In genomic region chr15:98728107-98728810, GRCh38 we compare ENCODE assay signal across 10 cellular contexts.
A peak's percentile ranks its signal among the peaks of the same experiment; 100 is the strongest.
DNase-seq lines count a peak whose midpoint lies in the region; ATAC-seq and TF ChIP-seq lines count a peak whose summit lies in the region.
"Had no signal": no experiment of that assay in that cellular context is flagged by ENCODE, and none has a peak within 500 bp of the region (broad histone marks: within the 10 kb centered on the region; RNA-seq: fewer than 3 reads in every experiment).

No MANE protein-coding gene starts in this region.

- no peaks in the 10 kb centered on the region for H3K36me3 ChIP-seq in lower lobe of right lung

- peaks cover 5% of the 10 kb centered on the region for H3K4me1 Mint-ChIP-seq in MCF 10A (ENCODE audit: insufficient read depth, unreplicated experiment)

- no peaks in the 10 kb centered on the region for H3K27me3 Mint-ChIP-seq in MCF 10A (ENCODE audit: insufficient read depth, unreplicated experiment)

- BruUV-seq in MCF 10A (replicated peaks; lab: Mats Ljungman, UMichigan): no TSS peak

- ATAC-seq in lower lobe of right lung: peak; percentile 20 to 24

- peaks cover 18% of the 10 kb centered on the region for H3K4me1 ChIP-seq in lower lobe of right lung

- H3K27me3 ChIP-seq in lower lobe of right lung (ENCODE audit: low read depth): no peaks in the 10 kb centered on the region

- H3K36me3 Mint-ChIP-seq in MCF 10A (ENCODE audit: insufficient read depth, unreplicated experiment): no peaks in the 10 kb centered on the region

- H3K27ac ChIP-seq in lower lobe of right lung (peak overlapping the region; percentile 82), substantia nigra (ENCODE audit: low read depth, low read length, poor library complexity, severe bottlenecking) (peak overlapping the region; percentile 4)

- H3K4me3 ChIP-seq in lower lobe of right lung: no peak overlapping the region

- peak overlapping the region; percentile 92 for H3K27ac Mint-ChIP-seq in MCF 10A (ENCODE audit: low read depth, unreplicated experiment)

- intact Hi-C loops in MCF 10A (cut with micrococcal nuclease) (no loop called here), lower lobe of right lung (cut with DNase I) (no loop called here)

- TF ChIP-seq CTCF in MCF 10A (IDR thresholded peaks at IDR 0.05; ENCODE audit: unreplicated experiment) (no peak), lower lobe of right lung (IDR thresholded peaks at IDR 0.05) (no peak)

- H3K4me3 Mint-ChIP-seq in MCF 10A (ENCODE audit: unreplicated experiment): no peak overlapping the region

- H3K9me3 Mint-ChIP-seq in MCF 10A (ENCODE audit: unreplicated experiment): no peaks in the 10 kb centered on the region

- DNase-seq in HCEC 1CT: peak; percentile 3
- DNase-seq in MCF 10A (ENCODE audit: unreplicated experiment): no peak
- DNase-seq in lower lobe of right lung: no peak
- no peak for DNase-seq in substantia nigra (lab: John Stamatoyannopoulos, UW)
- DNase-seq in NCI-H2227 (lab: John Stamatoyannopoulos, UW; ENCODE audit: unreplicated experiment): no peak
- DNase-seq in AG08396 (ENCODE audit: low spot score): no peak
- DNase-seq in NCI-H1436 (lab: John Stamatoyannopoulos, UW): no peak
- DNase-seq in SHP77 treated with DMSO at 0.1 percent for 48 hours (lab: John Stamatoyannopoulos, UW): no peak
- DNase-seq: DMS 273 treated with DMSO at 0.1 percent for 48 hours, NCI-H1694 had no signal

- CTCF ChIA-PET in MCF 10A (lab: Yijun Ruan, JAX): interaction anchor here (1.1 kb wide), 1 partner anchor 17 kb away, joined by 3 read pairs; no protein-coding TSS in a partner anchor

- H3K9me3 ChIP-seq in lower lobe of right lung: no peaks in the 10 kb centered on the region

- POLR2A ChIA-PET in MCF 10A (lab: Yijun Ruan, JAX): interaction anchor here (0.7 to 1.2 kb wide), 5 partner anchors 19 to 138 kb away, joined by 3 to 5 read pairs (median 4); no protein-coding TSS in a partner anchor
